14 cellular contexts compared by ENCODE assay signal in the genomic region with DNA sequence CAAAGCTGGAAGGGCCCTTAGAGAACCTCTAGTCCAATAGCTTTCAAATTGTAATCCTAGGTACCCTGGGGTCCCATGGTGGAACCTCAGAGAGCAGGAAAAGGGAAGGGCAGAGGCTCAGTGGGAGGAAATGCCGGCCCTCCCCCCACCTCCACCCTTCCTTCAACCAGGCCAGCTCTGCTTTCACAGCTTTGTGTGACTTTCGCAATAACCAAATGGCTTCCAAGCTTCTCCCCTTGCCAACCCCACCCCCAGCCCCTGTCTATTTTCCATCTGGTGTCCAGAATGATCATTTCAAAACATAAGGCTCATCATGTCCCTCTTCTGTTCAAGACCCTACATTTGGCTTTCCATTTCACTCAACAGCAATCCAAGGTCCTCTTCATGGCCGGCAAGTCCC.
DNase-seq lines count a peak whose midpoint lies in the region; ATAC-seq and TF ChIP-seq lines count a peak whose summit lies in the region.
"Had no signal": no experiment of that assay in that cellular context is flagged by ENCODE, and none has a peak within 500 bp of the region (broad histone marks: within the 10 kb centered on the region; RNA-seq: fewer than 3 reads in every experiment).

No MANE protein-coding gene starts in this region.

- H3K27ac ChIP-seq in CD4-positive, CD25-positive, alpha-beta regulatory T cell (ENCODE audit: insufficient read depth, low read length, poor library complexity, severe bottlenecking), result no peak overlapping the region
- peak overlapping the region; percentile 68 for H3K27ac ChIP-seq in neutrophil
- H3K27ac ChIP-seq: thyroid gland had no signal

- H3K9me3 Mint-ChIP-seq in CD4-positive, CD25-positive, alpha-beta regulatory T cell, result no peaks in the 10 kb centered on the region
- H3K9me3 Mint-ChIP-seq: naive B cell had no signal

- no peaks in the 10 kb centered on the region for H3K27me3 ChIP-seq in CD4-positive, CD25-positive, alpha-beta regulatory T cell (ENCODE audit: control insufficient read depth, insufficient read depth, low read length)
- no peaks in the 10 kb centered on the region for H3K27me3 ChIP-seq in neutrophil
- H3K27me3 ChIP-seq: thyroid gland had no signal

- no peak for DNase-seq in CD4-positive, CD25-positive, alpha-beta regulatory T cell
- DNase-seq in NCI-H460 (ENCODE audit: extremely low read depth, low read depth) (peak; percentile 61), fibroblast of peridontal ligament (ENCODE audit: extremely low read depth) (peak; percentile 71), activated gamma-delta T cell treated with Interleukin-2 at 50 U/mL for 16 hours (no peak), amygdala (lab: John Stamatoyannopoulos, UW) (no peak)
- DNase-seq: activated CD4-positive, alpha-beta T cell treated with anti-CD3 and anti-CD28 coated beads for 48 hours; naive B cell; NCI-H1092; stimulated activated CD4-positive, alpha-beta T cell treated with anti-CD3 and anti-CD28 coated beads, Interleukin-2, amount 100 ng/mL, for 48 hours; thyroid gland had no signal

- H3K36me3 ChIP-seq in CD4-positive, CD25-positive, alpha-beta regulatory T cell (ENCODE audit: control insufficient read depth, insufficient read depth, low read length), result no peaks in the 10 kb centered on the region
- H3K36me3 ChIP-seq in neutrophil, result peaks cover 3% of the 10 kb centered on the region
- H3K36me3 ChIP-seq: thyroid gland had no signal

- TF ChIP-seq CTCF in neutrophil (IDR thresholded peaks at IDR 0.05), result no peak

- no peaks in the 10 kb centered on the region for H3K9me3 ChIP-seq in CD4-positive, CD25-positive, alpha-beta regulatory T cell (ENCODE audit: control insufficient read depth in 2 of 2, low read length in 2 of 2)
- H3K9me3 ChIP-seq in neutrophil, result no peaks in the 10 kb centered on the region
- H3K9me3 ChIP-seq: thyroid gland had no signal

- H3K4me3 ChIP-seq in CD4-positive, CD25-positive, alpha-beta regulatory T cell (ENCODE audit: low read depth, low read length), result no peak overlapping the region
- peak overlapping the region in 1 of 2 experiments; percentile 20 for H3K4me3 ChIP-seq in neutrophil (ENCODE audit: low read depth in 1 of 2, low read length in 1 of 2)
- H3K4me3 ChIP-seq: thyroid gland had no signal

- no peaks in the 10 kb centered on the region for H3K27me3 Mint-ChIP-seq in CD4-positive, CD25-positive, alpha-beta regulatory T cell
- H3K27me3 Mint-ChIP-seq: naive B cell had no signal

- peaks cover 3% of the 10 kb centered on the region for H3K36me3 Mint-ChIP-seq in CD4-positive, CD25-positive, alpha-beta regulatory T cell
- H3K36me3 Mint-ChIP-seq: naive B cell had no signal

- peaks cover 5% of the 10 kb centered on the region for H3K4me1 ChIP-seq in CD4-positive, CD25-positive, alpha-beta regulatory T cell (ENCODE audit: control insufficient read depth, insufficient read depth, low read length, poor library complexity, severe bottlenecking)
- H3K4me1 ChIP-seq in neutrophil (ENCODE audit: control insufficient read depth in 1 of 2, insufficient read depth in 1 of 2, low read depth in 1 of 2, low read length in 1 of 2), result peaks cover 31 to 49% of the 10 kb centered on the region in 2 experiments
- H3K4me1 ChIP-seq: thyroid gland had no signal

- peaks cover 0 to 11% (median 10%) of the 10 kb centered on the region in 4 donors for H3K4me1 Mint-ChIP-seq in CD4-positive, CD25-positive, alpha-beta regulatory T cell

- H3K27ac Mint-ChIP-seq in CD4-positive, CD25-positive, alpha-beta regulatory T cell, result peak overlapping the region in 2 of 3 donors; percentile 25 to 66
- H3K27ac Mint-ChIP-seq: naive B cell had no signal

- no peak for ATAC-seq in CD4-positive, CD25-positive, alpha-beta regulatory T cell (ENCODE audit: low read depth in 2 of 2)
- ATAC-seq in HG02981 (IDR thresholded peaks at IDR 0.05; ENCODE audit: unreplicated experiment), result no peak
- ATAC-seq in HG03135 (IDR thresholded peaks at IDR 0.05; ENCODE audit: unreplicated experiment), result no peak
- ATAC-seq: Panc1 had no signal

- peak overlapping the region in 1 of 4 donors; percentile 23 for H3K4me3 Mint-ChIP-seq in CD4-positive, CD25-positive, alpha-beta regulatory T cell
- H3K4me3 Mint-ChIP-seq: naive B cell had no signal

Comparison
In these comparisons a context has a peak if more than half of its experiments do, and no peak if none do; other contexts are left out.
1. DNase-seq: peak in NCI-H460 (single experiment) and fibroblast of peridontal ligament (single experiment); none in CD4-positive, CD25-positive, alpha-beta regulatory T cell (0 of 3), activated gamma-delta T cell treated with Interleukin-2 at 50 U/mL for 16 hours (single experiment) and amygdala (0 of 56).